8 cellular contexts compared by ENCODE assay signal in genomic region chr21:33266784-33267135, GRCh38. TPM values are rescaled to one million over a fixed set of nuclear protein-coding genes. Genes with fewer than 3 reads are reported as not detected.
A peak's percentile ranks its signal among the peaks of the same experiment; 100 is the strongest.
DNase-seq lines count a peak whose midpoint lies in the region; ATAC-seq, FAIRE-seq and TF ChIP-seq lines count a peak whose summit lies in the region.

No MANE protein-coding gene starts in this region.

- no peak for TF ChIP-seq POLR2A in A549 (IDR thresholded peaks at IDR 0.05; ENCODE audit: low read length)
- TF ChIP-seq POLR2A in erythroblast (IDR thresholded peaks at IDR 0.05; ENCODE audit: low read length) = no peak

- intact Hi-C loops in psoas muscle (cut with DNase I) = no loop called here

- H3K9me3 Mint-ChIP-seq in activated CD8-positive, alpha-beta T cell treated with anti-CD3 and anti-CD28 coated beads, Interleukin-2, amount 10 ng/mL, durations not matched to agents 7 days and 5 days (ENCODE audit: insufficient read depth) = no peaks in the 10 kb centered on the region

- H3K9me3 ChIP-seq in A549 = no peaks in the 10 kb centered on the region
- no peaks in the 10 kb centered on the region for H3K9me3 ChIP-seq in HEK293 (ENCODE audit: control insufficient read depth, insufficient read depth, low read depth, low read length)
- no peaks in the 10 kb centered on the region for H3K9me3 ChIP-seq in psoas muscle

- H3K27me3 ChIP-seq in psoas muscle (ENCODE audit: insufficient read depth in 3 of 3, low read length in 2 of 3) = no peaks in the 10 kb centered on the region

- peak overlapping the region; percentile 98 for H3K4me2 ChIP-seq in A549

- CTCF ChIA-PET in A549 (lab: Yijun Ruan, JAX) (interaction anchor here (0.6 to 1.9 kb wide), 4 partner anchors 12 to 496 kb away, joined by 3 to 6 read pairs (median 5); partner anchors contain the start of gene PAXBP1), HEK293 (lab: Yijun Ruan, JAX) (interaction anchor here (0.5 to 1.4 kb wide), 3 partner anchors 14 to 95 kb away, joined by 3 read pairs; no protein-coding TSS in a partner anchor), HEK293T (lab: Yijun Ruan, JAX) (no interaction called here)
- CTCF ChIA-PET in activated CD8-positive, alpha-beta T cell treated with anti-CD3 and anti-CD28 coated beads, Interleukin-2, amount 10 ng/mL, durations not matched to agents 7 days and 5 days (lab: Charles Lee) = interaction anchor here (0.9 to 2.7 kb wide), 8 partner anchors 33 to 179 kb away, joined by 3 to 12 read pairs (median 5); no protein-coding TSS in a partner anchor

- H3K27me3 Mint-ChIP-seq in activated CD8-positive, alpha-beta T cell treated with anti-CD3 and anti-CD28 coated beads, Interleukin-2, amount 10 ng/mL, durations not matched to agents 7 days and 5 days (ENCODE audit: low read depth) = no peaks in the 10 kb centered on the region

- no peak for FAIRE-seq in A549 (lab: Jason Lieb, UNC)

- no peak for TF ChIP-seq RAD21 in A549 (conservative IDR thresholded peaks at IDR 0.05 in 1 of 2, IDR thresholded peaks at IDR 0.05 in 1 of 2)

- ATAC-seq in A549 = peak; percentile 38 to 65; a peak in 5 of 6 replicates
- peak; percentile 64 for ATAC-seq in activated CD8-positive, alpha-beta T cell treated with anti-CD3 and anti-CD28 coated beads, Interleukin-2, amount 10 ng/mL, durations not matched to agents 7 days and 5 days
- peak in 3 of 4 donors; percentile 13 to 32 (median 13) for ATAC-seq in psoas muscle

- POLR2A ChIA-PET in A549 (lab: Yijun Ruan, JAX) = interaction anchor here (1.4 kb wide), 1 partner anchor 58 kb away, joined by 12 read pairs; the partner anchor contains the start of gene IFNAR1
- POLR2A ChIA-PET in HEK293 (lab: Yijun Ruan, JAX) = interaction anchor here (0.6 to 2.4 kb wide), 4 partner anchors 14 to 58 kb away, joined by 3 to 11 read pairs (median 4); partner anchors contain the start of gene IFNAR1
- POLR2A ChIA-PET in activated CD8-positive, alpha-beta T cell treated with anti-CD3 and anti-CD28 coated beads, Interleukin-2, amount 10 ng/mL, durations not matched to agents 7 days and 5 days (lab: Charles Lee) = interaction anchor here (0.6 to 2.2 kb wide), 11 partner anchors 12 to 275 kb away, joined by 3 to 13 read pairs (median 4); partner anchors contain the start of genes GART, IFNAR1 and TMEM50B
- POLR2A ChIA-PET in HEK293T (lab: Yijun Ruan, JAX) = interaction anchor here (0.6 to 1.3 kb wide), 2 partner anchors 22 to 58 kb away, joined by 3 read pairs; partner anchors contain the start of gene IFNAR1

- WGBS in A549 (ENCODE audit: missing lambda C conversion rate) = 3% methylated on average over 5 of the region's 8 CpGs
- WGBS in psoas muscle, 3 donors = 6 to 14% (median 9%) methylated on average over 8 of the region's 8 CpGs

- H3K27ac ChIP-seq in A549 = peak overlapping the region; percentile 88 to 90
- H3K27ac ChIP-seq in HEK293 (ENCODE audit: extremely low read depth, low read depth, low read length) = peak overlapping the region; percentile 25; the same call in 1 of the 2 replicates
- peak overlapping the region; percentile 79 for H3K27ac ChIP-seq in psoas muscle

- H3K4me3 ChIP-seq in A549 = peak overlapping the region; percentile 81
- H3K4me3 ChIP-seq in HEK293 (ENCODE audit: low read depth, low read length) = peak overlapping the region; percentile 75
- peak overlapping the region; percentile 85 for H3K4me3 ChIP-seq in fibroblast of villous mesenchyme (ENCODE audit: low read depth, low read length)
- peak overlapping the region; percentile 87 for H3K4me3 ChIP-seq in psoas muscle

- no peak for DNase-seq in A549 (ENCODE audit: low read depth in 1 of 2, low spot score in 1 of 2)
- DNase-seq in activated CD8-positive, alpha-beta T cell treated with anti-CD3 and anti-CD28 coated beads, Interleukin-2, amount 10 ng/mL, durations not matched to agents 7 days and 5 days = peak; percentile 63
- no peak for DNase-seq in fibroblast of villous mesenchyme (ENCODE audit: low read depth)
- no peak for DNase-seq in psoas muscle
- no peak for DNase-seq in erythroblast (lab: John Stamatoyannopoulos, UW)
- no peak for DNase-seq in DMS114 treated with DMSO at 0.1 percent for 48 hours (lab: John Stamatoyannopoulos, UW; ENCODE audit: unreplicated experiment)
- no peak for DNase-seq in HEK293T (ENCODE audit: extremely low spot score)

- no peak for TF ChIP-seq EP300 in A549 (IDR thresholded peaks at IDR 0.05)

- H3K4me1 ChIP-seq in A549 (peaks cover 33% of the 10 kb centered on the region), HEK293 (ENCODE audit: control insufficient read depth, insufficient read depth, low read length) (no peaks in the 10 kb centered on the region), psoas muscle (no peaks in the 10 kb centered on the region)

- TF ChIP-seq CTCF in A549 (IDR thresholded peaks at IDR 0.05) (no peak), HEK293 (tag by site-specific recombination; IDR thresholded peaks at IDR 0.05) (no peak), fibroblast of villous mesenchyme (IDR thresholded peaks at IDR 0.05; ENCODE audit: insufficient read depth, low read depth, low read length) (no peak), psoas muscle (IDR thresholded peaks at IDR 0.05) (no peak)

- peaks cover 57% of the 10 kb centered on the region for H3K4me1 Mint-ChIP-seq in activated CD8-positive, alpha-beta T cell treated with anti-CD3 and anti-CD28 coated beads, Interleukin-2, amount 10 ng/mL, durations not matched to agents 7 days and 5 days (ENCODE audit: low read depth)

- peak overlapping the region; percentile 93 for H3K27ac Mint-ChIP-seq in activated CD8-positive, alpha-beta T cell treated with anti-CD3 and anti-CD28 coated beads, Interleukin-2, amount 10 ng/mL, durations not matched to agents 7 days and 5 days

- peak overlapping the region; percentile 96 for H3K4me3 Mint-ChIP-seq in activated CD8-positive, alpha-beta T cell treated with anti-CD3 and anti-CD28 coated beads, Interleukin-2, amount 10 ng/mL, durations not matched to agents 7 days and 5 days

- H3K36me3 ChIP-seq in HEK293 (ENCODE audit: control insufficient read depth in 2 of 2, insufficient read depth in 1 of 2, low read length in 2 of 2) (peaks cover 0 to 32% of the 10 kb centered on the region in 2 experiments; a peak in 2 of 3 replicates), psoas muscle (ENCODE audit: insufficient read depth in 1 of 2, low read depth in 1 of 2) (peaks cover 0 to 19% of the 10 kb centered on the region in 2 donors)

- H3K36me3 Mint-ChIP-seq in activated CD8-positive, alpha-beta T cell treated with anti-CD3 and anti-CD28 coated beads, Interleukin-2, amount 10 ng/mL, durations not matched to agents 7 days and 5 days (ENCODE audit: low read depth) = peaks cover 69% of the 10 kb centered on the region

TF ChIP-seq in A549, 52 proteins besides CTCF, POLR2A, EP300 and RAD21 (continues in another document):
- TF ChIP-seq SMC3 (IDR thresholded peaks at IDR 0.05) (no peak), KDM1A (IDR thresholded peaks at IDR 0.05; ENCODE audit: low read depth) (no peak), SREBF2 (IDR thresholded peaks at IDR 0.05) (no peak)

TF ChIP-seq in HEK293, 187 proteins besides CTCF, POLR2A, EP300 and RAD21 (continues in another document):
- TF ChIP-seq ZBTB20 (tag by site-specific recombination; IDR thresholded peaks at IDR 0.05) = peak; percentile 90
- no peak for TF ChIP-seq ZNF791 (tag by site-specific recombination; IDR thresholded peaks at IDR 0.05)

TF ChIP-seq in HEK293T, 16 proteins besides CTCF, POLR2A, EP300 and RAD21 (continues in another document):
- TF ChIP-seq L3MBTL2 (conservative IDR thresholded peaks at IDR 0.05) (no peak), FOXA1 (IDR thresholded peaks at IDR 0.05) (no peak), NFRKB (IDR thresholded peaks at IDR 0.05) (no peak), HDGF (IDR thresholded peaks at IDR 0.05; ENCODE audit: borderline replicate concordance) (no peak), ELF4 (IDR thresholded peaks at IDR 0.05) (no peak), FOXK2 (IDR thresholded peaks at IDR 0.05) (no peak), ZNF384 (IDR thresholded peaks at IDR 0.05) (no peak), SP1 (IDR thresholded peaks at IDR 0.05) (no peak), BHLHE40 (IDR thresholded peaks at IDR 0.05; ENCODE audit: borderline replicate concordance) (no peak), FOXM1 (IDR thresholded peaks at IDR 0.05; ENCODE audit: borderline replicate concordance) (no peak)

RNA-seq across cellular contexts. Expression of gene IL10RB, which starts 0.6 kb away (rescaled TPM):
- 31.9 and 34.9 TPM in 2 replicates for polyA plus RNA-seq in A549 (2011; rRNA removed)
- polyA plus RNA-seq in A549 (2012; cell fraction: cytosol; rRNA removed) = 14.2 and 15.6 TPM in 2 replicates
- polyA plus RNA-seq in A549 (2012; cell fraction: nucleus; rRNA removed) = 7.6 and 9.0 TPM in 2 replicates
- polyA plus RNA-seq in A549 (2017; fragmentation: RNase III; extraction: RNeasy Plus Mini Kit Qiagen cat#74134 plus additional on column Dnase treatment) = 16.8 to 18.0 TPM (median 17.0 TPM) in 3 replicates
- polyA minus RNA-seq in A549 (2011; rRNA and poly(A)+ RNA removed) = 33.6 and 34.5 TPM in 2 replicates
- total RNA-seq in activated CD8-positive, alpha-beta T cell treated with anti-CD3 and anti-CD28 coated beads, Interleukin-2, amount 10 ng/mL, durations not matched to agents 7 days and 5 days = 10 to 100 TPM; 37.1 to 44.2 TPM
- 34.5 and 60.9 TPM in 2 replicates for total RNA-seq in fibroblast of villous mesenchyme
- total RNA-seq in psoas muscle = 1 to 10 TPM; 4.4 to 8.1 (median 6.6) TPM
- 1 to 10 TPM; 5.6 to 9.3 (median 8.5) TPM for polyA plus RNA-seq in psoas muscle

RNA-seq across cellular contexts. Expression of gene IFNAR2, which starts 37.0 kb away (rescaled TPM):
- polyA plus RNA-seq in A549 (2011; rRNA removed) (39.6 and 40.5 TPM in 2 replicates), A549 (2017; fragmentation: RNase III; extraction: RNeasy Plus Mini Kit Qiagen cat#74134 plus additional on column Dnase treatment) (9.6 to 11.2 TPM (median 10.1 TPM) in 3 replicates), psoas muscle (1 to 10 TPM; 3.5 to 4.2 (median 3.8) TPM)
- 9.5 and 11.6 TPM in 2 replicates for polyA plus RNA-seq in A549 (2012; cell fraction: cytosol; rRNA removed)
- polyA plus RNA-seq in A549 (2012; cell fraction: nucleus; rRNA removed) = 3.8 and 6.9 TPM in 2 replicates
- 14.2 and 14.9 TPM in 2 replicates for polyA minus RNA-seq in A549 (2011; rRNA and poly(A)+ RNA removed)
- total RNA-seq in activated CD8-positive, alpha-beta T cell treated with anti-CD3 and anti-CD28 coated beads, Interleukin-2, amount 10 ng/mL, durations not matched to agents 7 days and 5 days = 10 to 100 TPM; 54.6 to 62.4 TPM
- total RNA-seq in fibroblast of villous mesenchyme (3.9 and 5.2 TPM in 2 replicates), psoas muscle (10 to 100 TPM in 1 of 4 donors, 1 to 10 TPM in 3; 3.3 to 10.0 (median 6.2) TPM)

RNA-seq across cellular contexts. Expression of gene IFNAR1, which starts 58.0 kb away (rescaled TPM):
- polyA plus RNA-seq in A549 (2011; rRNA removed) (13.2 and 14.2 TPM in 2 replicates), A549 (2017; fragmentation: RNase III; extraction: RNeasy Plus Mini Kit Qiagen cat#74134 plus additional on column Dnase treatment) (13.7 to 16.5 TPM (median 14.1 TPM) in 3 replicates), psoas muscle (10 to 100 TPM; 10.4 to 31.6 (median 10.9) TPM)
- 5.7 and 6.3 TPM in 2 replicates for polyA plus RNA-seq in A549 (2012; cell fraction: cytosol; rRNA removed)
- polyA plus RNA-seq in A549 (2012; cell fraction: nucleus; rRNA removed) = 1.7 and 3.2 TPM in 2 replicates
- polyA minus RNA-seq in A549 (2011; rRNA and poly(A)+ RNA removed) = 11.2 and 11.6 TPM in 2 replicates
- total RNA-seq in activated CD8-positive, alpha-beta T cell treated with anti-CD3 and anti-CD28 coated beads, Interleukin-2, amount 10 ng/mL, durations not matched to agents 7 days and 5 days = 10 to 100 TPM; 32.5 to 35.4 TPM
- total RNA-seq in fibroblast of villous mesenchyme (12.9 and 19.0 TPM in 2 replicates), psoas muscle (10 to 100 TPM; 16.1 to 20.8 (median 18.2) TPM)

Comparison
In these comparisons a context has a peak if more than half of its experiments do, and no peak if none do; other contexts are left out.
1. ATAC-seq: peak in every context shown above with its lines; median percentile 64 in activated CD8-positive, alpha-beta T cell treated with anti-CD3 and anti-CD28 coated beads, Interleukin-2, amount 10 ng/mL, durations not matched to agents 7 days and 5 days; 52 in A549; 13 in psoas muscle.
2. H3K27ac ChIP-seq: peak in every context shown above with its lines; median percentile 89 in A549; 79 in psoas muscle; 25 in HEK293.